2 cellular contexts compared by ENCODE assay signal in genomic region chr20:31951203-31951529, GRCh38.
TF ChIP-seq lines count a peak whose summit lies in the region.

No MANE protein-coding gene starts in this region.

TF ChIP-seq in H1, 55 proteins besides CTCF, POLR2A, EP300 and RAD21:
- TF ChIP-seq POLR2AphosphoS5 (IDR thresholded peaks at IDR 0.05; ENCODE audit: low read depth, low read length) (no peak), CEBPB (IDR thresholded peaks at IDR 0.05; ENCODE audit: low read depth, low read length) (no peak), BACH1 (IDR thresholded peaks at IDR 0.05; ENCODE audit: low read length) (no peak), NANOG (IDR thresholded peaks at IDR 0.05; ENCODE audit: insufficient read depth, low read depth, low read length, poor library complexity, severe bottlenecking) (no peak), POU5F1 (IDR thresholded peaks at IDR 0.05; ENCODE audit: low read depth, low read length) (no peak), JUND (IDR thresholded peaks at IDR 0.05; ENCODE audit: low read length) (no peak), BCL11A (IDR thresholded peaks at IDR 0.05; ENCODE audit: low read depth in 2 of 2, low read length in 2 of 2) (no peak), MAX (IDR thresholded peaks at IDR 0.05) (no peak), GABPA (IDR thresholded peaks at IDR 0.05; ENCODE audit: borderline replicate concordance, insufficient read depth, low read length) (no peak)
TF ChIP-seq in H1: peak in this region for 0.

TF ChIP-seq in neural cell, 6 proteins besides CTCF, POLR2A, EP300 and RAD21:
- TF ChIP-seq MXI1 (conservative IDR thresholded peaks at IDR 0.05; ENCODE audit: poor library complexity, severe bottlenecking) (no peak), EZH2 (IDR thresholded peaks at IDR 0.05; ENCODE audit: borderline replicate concordance, insufficient read depth, low read length, poor library complexity, severe bottlenecking) (no peak), POLR2AphosphoS5 (IDR thresholded peaks at IDR 0.05) (no peak), SMC3 (conservative IDR thresholded peaks at IDR 0.05; ENCODE audit: poor library complexity) (no peak), TAF1 (IDR thresholded peaks at IDR 0.05; ENCODE audit: low read depth) (no peak), REST (IDR thresholded peaks at IDR 0.05; ENCODE audit: borderline replicate concordance) (no peak)
